Comparison of ENCODE assay signal across 23 cellular contexts in genomic region chr9:93808115-93809029, GRCh38.
"Had no signal": no experiment of that assay in that cellular context is flagged by ENCODE, and none has a peak within 500 bp of the region (broad histone marks: within the 10 kb centered on the region; RNA-seq: fewer than 3 reads in every experiment).

No MANE protein-coding gene starts in this region.

- H3K27me3 ChIP-seq: body of pancreas had no signal

- H3K27ac Mint-ChIP-seq: activated CD4-positive, alpha-beta T cell treated with anti-CD3 and anti-CD28 coated beads, Interleukin-2, amount 10 ng/mL, durations not matched to agents 7 days and 5 days; activated naive CD4-positive, alpha-beta T cell treated with anti-CD3 and anti-CD28 coated beads, Interleukin-2, amount 50 U/mL, for 72 hours; activated T-helper 2 cell treated with anti-CD3 and anti-CD28 coated beads, Interferon-gamma antibody, Interleukin-2, Interleukin-4, amounts not matched to agents 10 μg/mL and 5 μg/mL and 100 μg/mL, durations not matched to agents 14 hours and 24 hours and 36 hours; memory B cell; natural killer cell; T-helper 17 cell had no signal

- H3K9me3 ChIP-seq: body of pancreas, mucosa of descending colon, prostate gland had no signal

- ATAC-seq: activated naive CD4-positive, alpha-beta T cell treated with anti-CD3 and anti-CD28 coated beads, Interleukin-2, amount 50 U/mL, for 72 hours; body of pancreas; esophagus mucosa; mucosa of descending colon; natural killer cell; right cardiac atrium; stimulated activated naive CD8-positive, alpha-beta T cell treated with anti-CD3 and anti-CD28 coated beads, Interleukin-15, Interleukin-2, amounts not matched to agents 100 U/mL and 50 U/mL, for 24 hours; T-helper 17 cell had no signal

- H3K9me3 Mint-ChIP-seq: activated T-helper 2 cell treated with anti-CD3 and anti-CD28 coated beads, Interferon-gamma antibody, Interleukin-2, Interleukin-4, amounts not matched to agents 10 μg/mL and 5 μg/mL and 100 μg/mL, durations not matched to agents 14 hours and 24 hours and 36 hours had no signal

- DNase-seq: activated CD4-positive, alpha-beta T cell treated with anti-CD3 and anti-CD28 coated beads, Interleukin-2, amount 10 ng/mL, durations not matched to agents 7 days and 5 days; amniotic stem cell; body of pancreas; caudate nucleus; hippocampal formation; kidney; left ventricle myocardium inferior; natural killer cell; occipital lobe; right cardiac atrium; stimulated activated CD4-positive, alpha-beta T cell treated with anti-CD3 and anti-CD28 coated beads, Interleukin-4, amount 100 ng/mL, for 24 hours; stimulated activated naive CD8-positive, alpha-beta T cell treated with anti-CD3 and anti-CD28 coated beads, Interleukin-15, Interleukin-2, amounts not matched to agents 100 U/mL and 50 U/mL, for 24 hours; T-helper 17 cell; trophoblast cell; WERI-Rb-1 had no signal

- H3K36me3 Mint-ChIP-seq: activated naive CD4-positive, alpha-beta T cell treated with anti-CD3 and anti-CD28 coated beads, Interleukin-2, amount 50 U/mL, for 72 hours; natural killer cell had no signal

- H3K4me3 ChIP-seq: body of pancreas, left ventricle myocardium inferior, mucosa of descending colon, prostate gland, skin epidermis had no signal

- H3K4me1 Mint-ChIP-seq: activated CD4-positive, alpha-beta T cell treated with anti-CD3 and anti-CD28 coated beads, Interleukin-2, amount 10 ng/mL, durations not matched to agents 7 days and 5 days; memory B cell; natural killer cell; T-helper 17 cell had no signal

- H3K27ac ChIP-seq: body of pancreas, left ventricle myocardium inferior, prostate gland, skin epidermis, WERI-Rb-1 had no signal

- H3K4me1 ChIP-seq: body of pancreas, left ventricle myocardium inferior, prostate gland had no signal

- FAIRE-seq: colon, kidney had no signal

- H3K36me3 ChIP-seq: left ventricle myocardium inferior, prostate gland, WERI-Rb-1 had no signal

- H3K4me3 Mint-ChIP-seq: activated CD4-positive, alpha-beta T cell treated with anti-CD3 and anti-CD28 coated beads, Interleukin-2, amount 10 ng/mL, durations not matched to agents 7 days and 5 days; memory B cell; natural killer cell; T-helper 17 cell had no signal
